Comparison of ENCODE assay signal across 30 cellular contexts in the genomic region with DNA sequence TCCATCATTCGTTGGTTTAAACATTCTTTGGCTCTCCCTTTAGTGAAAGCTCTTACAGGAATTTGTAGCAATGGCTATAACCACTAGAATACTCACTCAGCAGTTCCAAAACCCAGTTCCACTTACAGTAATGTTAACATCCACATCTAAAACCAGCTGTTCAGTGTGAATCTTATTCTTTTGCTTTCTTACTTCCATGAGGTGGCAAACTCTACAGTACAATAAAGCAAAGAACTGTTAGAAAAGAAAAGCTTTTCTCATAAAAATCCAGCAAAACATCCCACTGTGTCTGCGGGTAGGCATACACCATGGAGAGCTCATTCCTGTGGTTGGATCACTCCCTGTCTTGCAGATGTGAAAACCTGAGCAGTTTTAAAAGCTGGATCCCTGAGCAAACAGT.
A peak's percentile ranks its signal among the peaks of the same experiment; 100 is the strongest.
DNase-seq lines count a peak whose midpoint lies in the region; ATAC-seq, FAIRE-seq and TF ChIP-seq lines count a peak whose summit lies in the region.
"Had no signal": no experiment of that assay in that cellular context is flagged by ENCODE, and none has a peak within 500 bp of the region (broad histone marks: within the 10 kb centered on the region; RNA-seq: fewer than 3 reads in every experiment).

No MANE protein-coding gene starts in this region.

- in situ Hi-C loops in astrocyte of the spinal cord (cut with HindIII; ENCODE audit: low sequenced_read_pairs) = no loop called here

- H2AFZ ChIP-seq in SK-N-SH (ENCODE audit: low read depth) = no peak overlapping the region

- no peak for TF ChIP-seq POLR2A in prostate gland (IDR thresholded peaks at IDR 0.05)
- TF ChIP-seq POLR2A in GM12891 (IDR thresholded peaks at IDR 0.05; ENCODE audit: low read depth, low read length) = no peak

- no peaks in the 10 kb centered on the region for H3F3A ChIP-seq in SK-N-SH (replicated peaks; ENCODE audit: insufficient read depth)

- H3K9me3 ChIP-seq in SK-N-SH (no peaks in the 10 kb centered on the region), prostate gland (no peaks in the 10 kb centered on the region)
- H3K9me3 ChIP-seq: BLaER1 treated with 17β-estradiol and CSF1 and Interleukin-3, amounts not matched to agents 10 nM and 100 nM; stomach had no signal

- H3K27ac ChIP-seq in SK-N-SH (ENCODE audit: low read depth in 2 of 2, low read length in 1 of 2) (no peak overlapping the region), prostate gland (no peak overlapping the region)
- H3K27ac ChIP-seq: 22Rv1; BLaER1 treated with 17β-estradiol and CSF1 and Interleukin-3, amounts not matched to agents 10 nM and 100 nM; stomach; VCaP had no signal

- no peak overlapping the region for H3K4me3 Mint-ChIP-seq in endothelial cell (ENCODE audit: unreplicated experiment)
- H3K4me3 Mint-ChIP-seq: activated CD4-positive, alpha-beta T cell treated with anti-CD3 and anti-CD28 coated beads, Interleukin-2, amount 10 ng/mL, durations not matched to agents 7 days and 5 days; activated CD8-positive, alpha-beta memory T cell treated with anti-CD3 and anti-CD28 coated beads, Interleukin-2, amount 10 ng/mL, durations not matched to agents 7 days and 5 days; activated naive CD4-positive, alpha-beta T cell treated with anti-CD3 and anti-CD28 coated beads, Interleukin-2, amount 50 U/mL, for 24 hours; activated T-helper 1 cell treated with anti-CD3 and anti-CD28 coated beads, Interleukin-12 subunit alpha, Interleukin-12 subunit beta, Interleukin-2, Interleukin-4 antibody, amounts not matched to agents 30 ng/mL and 10 ng/mL and 1 ng/mL, durations not matched to agents 14 hours and 24 hours and 36 hours; brain had no signal

- H3K4me1 Mint-ChIP-seq in endothelial cell (ENCODE audit: unreplicated experiment) = peaks cover 22% of the 10 kb centered on the region
- H3K4me1 Mint-ChIP-seq: activated CD4-positive, alpha-beta T cell treated with anti-CD3 and anti-CD28 coated beads, Interleukin-2, amount 10 ng/mL, durations not matched to agents 7 days and 5 days; activated CD8-positive, alpha-beta memory T cell treated with anti-CD3 and anti-CD28 coated beads, Interleukin-2, amount 10 ng/mL, durations not matched to agents 7 days and 5 days; activated naive CD4-positive, alpha-beta T cell treated with anti-CD3 and anti-CD28 coated beads, Interleukin-2, amount 50 U/mL, for 24 hours had no signal

- no peak for TF ChIP-seq RAD21 in SK-N-SH (IDR thresholded peaks at IDR 0.05; ENCODE audit: low read length)

- DNase-seq in SK-N-SH = no peak
- DNase-seq in astrocyte of the spinal cord (ENCODE audit: low read depth, low spot score) = peak; percentile 83
- peak; percentile 13 for DNase-seq in kidney glomerular epithelial cell (lab: John Stamatoyannopoulos, UW)
- DNase-seq in urothelium cell line (ENCODE audit: low spot score) = peak; percentile 69
- no peak for DNase-seq in prostate gland (ENCODE audit: low spot score)
- DNase-seq in endothelial cell (ENCODE audit: low spot score) = no peak
- DNase-seq in GM12891 (ENCODE audit: insufficient read length, low spot score) = no peak
- DNase-seq: activated CD4-positive, alpha-beta T cell treated with anti-CD3 and anti-CD28 coated beads, Interleukin-2, amount 10 ng/mL, durations not matched to agents 7 days and 5 days; activated CD8-positive, alpha-beta memory T cell treated with anti-CD3 and anti-CD28 coated beads, Interleukin-2, amount 10 ng/mL, durations not matched to agents 7 days and 5 days; Calu3; cortex of kidney; NCI-H146; NCI-H526 treated with DMSO at 0.1 percent for 48 hours; stimulated activated CD4-positive, alpha-beta T cell treated with anti-CD3 and anti-CD28 coated beads, Interleukin-12 subunit alpha, Interleukin-12 subunit beta, amount 100 ng/mL, for 4 hours; stimulated activated CD4-positive, alpha-beta T cell treated with anti-CD3 and anti-CD28 coated beads, Interleukin-4, amount 100 ng/mL, for 4 hours; stomach; T-helper 2 cell; trophoblast cell had no signal

- POLR2A ChIA-PET in SK-N-SH (lab: Yijun Ruan, JAX) = no interaction called here

- H3K4me1 ChIP-seq in SK-N-SH (ENCODE audit: control insufficient read depth in 1 of 2, insufficient read depth in 2 of 2, low read depth in 1 of 2, low read length in 1 of 2) (peaks cover 0 to 12% of the 10 kb centered on the region in 2 experiments; a peak in 2 of 4 replicates), prostate gland (replicated peaks) (no peaks in the 10 kb centered on the region)
- H3K4me1 ChIP-seq: BLaER1 treated with 17β-estradiol and CSF1 and Interleukin-3, amounts not matched to agents 10 nM and 100 nM had no signal

- WGBS in SK-N-SH (ENCODE audit: low lambda C conversion rate) = 44% methylated on average over 2 of the region's 2 CpGs
- 49% methylated on average over 2 of the region's 2 CpGs for WGBS in prostate gland

- H3K27me3 Mint-ChIP-seq in endothelial cell (ENCODE audit: unreplicated experiment) = peaks cover 2% of the 10 kb centered on the region
- H3K27me3 Mint-ChIP-seq: activated CD4-positive, alpha-beta T cell treated with anti-CD3 and anti-CD28 coated beads, Interleukin-2, amount 10 ng/mL, durations not matched to agents 7 days and 5 days; activated CD8-positive, alpha-beta memory T cell treated with anti-CD3 and anti-CD28 coated beads, Interleukin-2, amount 10 ng/mL, durations not matched to agents 7 days and 5 days; brain had no signal

- CTCF ChIA-PET in SK-N-SH (lab: Yijun Ruan, JAX) = interaction anchor here (0.6 to 1.2 kb wide), 5 partner anchors 9 to 335 kb away, joined by 3 to 4 read pairs (median 3); no protein-coding TSS in a partner anchor

- ATAC-seq in SK-N-SH treated with all-trans-retinoic acid at 6 μM for 48 hours = no peak
- ATAC-seq: activated CD8-positive, alpha-beta memory T cell treated with anti-CD3 and anti-CD28 coated beads, Interleukin-2, amount 10 ng/mL, durations not matched to agents 7 days and 5 days had no signal

- no peaks in the 10 kb centered on the region for H3K9me2 ChIP-seq in SK-N-SH

- H3K36me3 ChIP-seq in SK-N-SH (replicated peaks in 1 of 2; ENCODE audit: control insufficient read depth in 1 of 2, insufficient read depth in 2 of 2, low read length in 1 of 2) (no peaks in the 10 kb centered on the region), prostate gland (no peaks in the 10 kb centered on the region)
- H3K36me3 ChIP-seq: BLaER1 treated with 17β-estradiol and CSF1 and Interleukin-3, amounts not matched to agents 10 nM and 100 nM; stomach had no signal

- H3K9ac ChIP-seq in SK-N-SH = no peak overlapping the region
- H3K9ac ChIP-seq: BLaER1 treated with 17β-estradiol and CSF1 and Interleukin-3, amounts not matched to agents 10 nM and 100 nM had no signal

- FAIRE-seq in urothelium cell line (lab: Jason Lieb, UNC) = peak; percentile 50
- no peak for FAIRE-seq in GM12891 (lab: Jason Lieb, UNC)
- FAIRE-seq: endometrium, H54, islet of Langerhans, RCC 7860 had no signal

- TF ChIP-seq EP300 in SK-N-SH (IDR thresholded peaks at IDR 0.05; ENCODE audit: borderline replicate concordance in 1 of 2, low read depth in 1 of 2, low read length in 1 of 2) = no peak

- H3K27ac Mint-ChIP-seq in endothelial cell (ENCODE audit: unreplicated experiment) = no peak overlapping the region
- H3K27ac Mint-ChIP-seq: activated CD4-positive, alpha-beta T cell treated with anti-CD3 and anti-CD28 coated beads, Interleukin-2, amount 10 ng/mL, durations not matched to agents 7 days and 5 days; activated CD8-positive, alpha-beta memory T cell treated with anti-CD3 and anti-CD28 coated beads, Interleukin-2, amount 10 ng/mL, durations not matched to agents 7 days and 5 days; activated naive CD4-positive, alpha-beta T cell treated with anti-CD3 and anti-CD28 coated beads, Interleukin-2, amount 50 U/mL, for 24 hours; activated T-helper 1 cell treated with anti-CD3 and anti-CD28 coated beads, Interleukin-12 subunit alpha, Interleukin-12 subunit beta, Interleukin-2, Interleukin-4 antibody, amounts not matched to agents 30 ng/mL and 10 ng/mL and 1 ng/mL, durations not matched to agents 14 hours and 24 hours and 36 hours had no signal

- H3K79me2 ChIP-seq in SK-N-SH (ENCODE audit: insufficient read depth) = no peaks in the 10 kb centered on the region

- intact Hi-C loops in prostate gland (cut with DNase I) = no loop called here

- no peaks in the 10 kb centered on the region for H3K27me3 ChIP-seq in SK-N-SH (ENCODE audit: insufficient read depth)
- no peaks in the 10 kb centered on the region for H3K27me3 ChIP-seq in prostate gland (replicated peaks; ENCODE audit: insufficient read depth)
- H3K27me3 ChIP-seq: BLaER1 treated with 17β-estradiol and CSF1 and Interleukin-3, amounts not matched to agents 10 nM and 100 nM; stomach had no signal

- H3K4me3 ChIP-seq in SK-N-SH (ENCODE audit: low read depth in 2 of 2, low read length in 1 of 2) (no peak overlapping the region), astrocyte of the spinal cord (ENCODE audit: low read depth, low read length) (no peak overlapping the region), prostate gland (no peak overlapping the region)
- H3K4me3 ChIP-seq: BLaER1 treated with 17β-estradiol and CSF1 and Interleukin-3, amounts not matched to agents 10 nM and 100 nM; lung; stomach had no signal

- TF ChIP-seq CTCF in SK-N-SH (IDR thresholded peaks at IDR 0.05) (no peak), astrocyte of the spinal cord (IDR thresholded peaks at IDR 0.05; ENCODE audit: low read depth, low read length) (no peak), prostate gland (IDR thresholded peaks at IDR 0.05) (no peak), endothelial cell (IDR thresholded peaks at IDR 0.05; ENCODE audit: unreplicated experiment) (no peak)

- peaks cover 58% of the 10 kb centered on the region for H3K36me3 Mint-ChIP-seq in endothelial cell (ENCODE audit: low read depth, unreplicated experiment)
- H3K36me3 Mint-ChIP-seq: activated CD8-positive, alpha-beta memory T cell treated with anti-CD3 and anti-CD28 coated beads, Interleukin-2, amount 10 ng/mL, durations not matched to agents 7 days and 5 days; activated naive CD4-positive, alpha-beta T cell treated with anti-CD3 and anti-CD28 coated beads, Interleukin-2, amount 50 U/mL, for 24 hours had no signal

- no peaks in the 10 kb centered on the region for H3K9me3 Mint-ChIP-seq in endothelial cell (ENCODE audit: unreplicated experiment)
- H3K9me3 Mint-ChIP-seq: activated naive CD4-positive, alpha-beta T cell treated with anti-CD3 and anti-CD28 coated beads, Interleukin-2, amount 50 U/mL, for 24 hours; activated T-helper 1 cell treated with anti-CD3 and anti-CD28 coated beads, Interleukin-12 subunit alpha, Interleukin-12 subunit beta, Interleukin-2, Interleukin-4 antibody, amounts not matched to agents 30 ng/mL and 10 ng/mL and 1 ng/mL, durations not matched to agents 14 hours and 24 hours and 36 hours had no signal

- H3K4me2 ChIP-seq in SK-N-SH = no peak overlapping the region
- H3K4me2 ChIP-seq: BLaER1 treated with 17β-estradiol and CSF1 and Interleukin-3, amounts not matched to agents 10 nM and 100 nM had no signal

- no peaks in the 10 kb centered on the region for H4K20me1 ChIP-seq in SK-N-SH (ENCODE audit: insufficient read depth)
- H4K20me1 ChIP-seq: BLaER1 treated with 17β-estradiol and CSF1 and Interleukin-3, amounts not matched to agents 10 nM and 100 nM had no signal

TF ChIP-seq in SK-N-SH, 30 proteins besides CTCF, POLR2A, EP300 and RAD21 (continues in another document):
- TF ChIP-seq POLR2AphosphoS5 (IDR thresholded peaks at IDR 0.05; ENCODE audit: low read depth, low read length) = no peak

TF ChIP-seq in SK-N-SH treated with all-trans-retinoic acid at 6 μM for 48 hours, 23 proteins besides CTCF, POLR2A, EP300 and RAD21 (continues in another document):
- TF ChIP-seq BACH2 (CRISPR knock-in tag; IDR thresholded peaks at IDR 0.05; ENCODE audit: borderline replicate concordance) = no peak

Comparison
In these comparisons a context has a peak if more than half of its experiments do, and no peak if none do; other contexts are left out.
1. DNase-seq: peak in astrocyte of the spinal cord (single experiment), kidney glomerular epithelial cell (single experiment) and urothelium cell line (single experiment); none in SK-N-SH (single experiment), prostate gland (single experiment), endothelial cell (single experiment) and GM12891 (single experiment).